19 cellular contexts compared by ENCODE assay signal in the genomic region with DNA sequence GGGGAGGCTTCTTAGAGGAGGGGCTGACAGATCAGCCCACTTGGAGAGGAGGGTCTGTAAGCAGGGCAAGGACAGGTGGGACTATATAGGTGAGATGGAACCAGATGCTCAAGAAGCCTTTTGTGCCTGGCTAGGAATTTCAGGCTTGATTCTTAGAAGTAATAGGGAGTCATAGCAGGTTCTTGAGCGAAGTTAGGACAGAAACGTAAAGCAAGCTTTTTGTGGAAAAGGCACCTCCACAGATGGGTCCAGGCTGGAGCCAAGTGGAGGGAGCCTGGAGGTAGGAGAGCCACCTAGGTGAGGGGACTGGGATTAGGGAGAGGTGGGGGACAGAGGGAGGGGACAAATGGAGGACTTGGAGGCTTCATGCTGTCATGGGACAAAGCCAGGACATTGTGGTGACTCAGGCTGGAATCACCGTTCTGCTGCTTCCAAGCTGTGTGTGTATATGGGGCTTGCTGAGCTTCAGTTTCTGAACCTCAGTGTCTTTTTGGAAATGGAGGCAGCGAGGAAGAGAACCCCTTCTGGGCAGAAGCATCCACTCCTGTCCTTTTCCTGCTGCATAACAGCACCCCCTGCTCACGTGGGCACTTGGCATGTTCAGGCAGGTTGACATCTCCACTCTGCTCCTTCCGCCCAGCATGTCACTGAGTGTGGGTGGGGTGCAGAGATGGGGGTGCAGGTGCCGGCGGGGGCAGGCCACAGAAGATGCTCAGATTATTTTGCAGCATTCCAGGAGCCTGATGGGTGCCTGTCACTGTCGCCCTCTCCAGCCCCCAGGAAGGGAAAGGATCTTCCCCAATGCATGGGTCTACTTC. TPM values are rescaled to one million over a fixed set of nuclear protein-coding genes. Genes with fewer than 3 reads are reported as not detected.
DNase-seq lines count a peak whose midpoint lies in the region; ATAC-seq and TF ChIP-seq lines count a peak whose summit lies in the region.
"Had no signal": no experiment of that assay in that cellular context is flagged by ENCODE, and none has a peak within 500 bp of the region (broad histone marks: within the 10 kb centered on the region; RNA-seq: fewer than 3 reads in every experiment).

No MANE protein-coding gene starts in this region.

- H3K36me3 ChIP-seq in Panc1 (ENCODE audit: control insufficient read depth, insufficient read depth, low read length) = no peaks in the 10 kb centered on the region
- H3K36me3 ChIP-seq: heart left ventricle, lower lobe of right lung, pancreas had no signal

- no peak overlapping the region for H3K4me3 Mint-ChIP-seq in activated CD8-positive, alpha-beta T cell treated with anti-CD3 and anti-CD28 coated beads, Interleukin-2, amount 10 ng/mL, durations not matched to agents 7 days and 5 days
- H3K4me3 Mint-ChIP-seq: CD8-positive, alpha-beta T cell had no signal

- H3K27me3 ChIP-seq in Panc1 (ENCODE audit: control insufficient read depth, insufficient read depth, low read length) = no peaks in the 10 kb centered on the region
- H3K27me3 ChIP-seq: heart left ventricle, pancreas had no signal

- POLR2A ChIA-PET in Panc1 (lab: Charles Lee) = no interaction called here
- POLR2A ChIA-PET in activated CD8-positive, alpha-beta T cell treated with anti-CD3 and anti-CD28 coated beads, Interleukin-2, amount 10 ng/mL, durations not matched to agents 7 days and 5 days (lab: Charles Lee) = interaction anchor here (1.4 kb wide), 1 partner anchor 117 kb away, joined by 3 read pairs; no protein-coding TSS in a partner anchor

- H3K9me3 Mint-ChIP-seq in activated CD8-positive, alpha-beta T cell treated with anti-CD3 and anti-CD28 coated beads, Interleukin-2, amount 10 ng/mL, durations not matched to agents 7 days and 5 days (ENCODE audit: insufficient read depth) = no peaks in the 10 kb centered on the region
- H3K9me3 Mint-ChIP-seq: CD8-positive, alpha-beta T cell had no signal

- H3K4me3 ChIP-seq in Panc1 (ENCODE audit: low read depth in 2 of 2, low read length in 2 of 2) (no peak overlapping the region), fibroblast of mammary gland (ENCODE audit: control insufficient read depth, low read depth, low read length) (no peak overlapping the region)
- H3K4me3 ChIP-seq: heart left ventricle, lower lobe of right lung, pancreas had no signal

- TF ChIP-seq CTCF in Panc1 (IDR thresholded peaks at IDR 0.05) = no peak
- TF ChIP-seq CTCF in fibroblast of mammary gland (conservative IDR thresholded peaks at IDR 0.05; ENCODE audit: control insufficient read depth, insufficient read depth, low read depth, low read length) = no peak

- no peaks in the 10 kb centered on the region for H3K4me1 Mint-ChIP-seq in activated CD8-positive, alpha-beta T cell treated with anti-CD3 and anti-CD28 coated beads, Interleukin-2, amount 10 ng/mL, durations not matched to agents 7 days and 5 days (ENCODE audit: low read depth)

- H3K27me3 Mint-ChIP-seq in activated CD8-positive, alpha-beta T cell treated with anti-CD3 and anti-CD28 coated beads, Interleukin-2, amount 10 ng/mL, durations not matched to agents 7 days and 5 days (ENCODE audit: low read depth) = no peaks in the 10 kb centered on the region

- CTCF ChIA-PET in Panc1 (lab: Charles Lee) = interaction anchor here (0.6 kb wide), 1 partner anchor 22 kb away, joined by 5 read pairs; no protein-coding TSS in a partner anchor
- CTCF ChIA-PET in activated CD8-positive, alpha-beta T cell treated with anti-CD3 and anti-CD28 coated beads, Interleukin-2, amount 10 ng/mL, durations not matched to agents 7 days and 5 days (lab: Charles Lee) = no interaction called here

- no peaks in the 10 kb centered on the region for H3K9me3 ChIP-seq in Panc1 (ENCODE audit: control insufficient read depth, insufficient read depth, low read depth, low read length)
- H3K9me3 ChIP-seq: heart left ventricle, lower lobe of right lung, pancreas had no signal

- ATAC-seq in Panc1 (0 out of 2 replicates have a peak, but pooled peaks have one; percentile 36), HG03159 (IDR thresholded peaks at IDR 0.05; ENCODE audit: unreplicated experiment) (no peak)
- ATAC-seq in activated CD8-positive, alpha-beta T cell treated with anti-CD3 and anti-CD28 coated beads, Interleukin-2, amount 10 ng/mL, durations not matched to agents 7 days and 5 days = no peak
- ATAC-seq: CD8-positive, alpha-beta T cell; sciatic nerve had no signal

- H3K27ac Mint-ChIP-seq in activated CD8-positive, alpha-beta T cell treated with anti-CD3 and anti-CD28 coated beads, Interleukin-2, amount 10 ng/mL, durations not matched to agents 7 days and 5 days = no peak overlapping the region

- in situ Hi-C loops in Panc1 (cut with HindIII; ENCODE audit: low pct_unique_long_range_greater_than_20kb, low sequenced_read_pairs) = no loop called here

- H3K36me3 Mint-ChIP-seq in activated CD8-positive, alpha-beta T cell treated with anti-CD3 and anti-CD28 coated beads, Interleukin-2, amount 10 ng/mL, durations not matched to agents 7 days and 5 days (ENCODE audit: low read depth) = peaks cover 6% of the 10 kb centered on the region
- H3K36me3 Mint-ChIP-seq: CD8-positive, alpha-beta T cell had no signal

- H3K4me1 ChIP-seq in Panc1 (ENCODE audit: control insufficient read depth, insufficient read depth, low read length) = no peaks in the 10 kb centered on the region
- H3K4me1 ChIP-seq: heart left ventricle, pancreas had no signal

- H3K27ac ChIP-seq in Panc1 (ENCODE audit: low read length) = no peak overlapping the region
- H3K27ac ChIP-seq: heart left ventricle, lower lobe of right lung, pancreas had no signal

- no TSS peak for BruUV-seq in Panc1 (replicated peaks; lab: Mats Ljungman, UMichigan)

- intact Hi-C loops in Panc1 (cut with micrococcal nuclease; ENCODE audit: unreplicated experiment) = no loop called here

- DNase-seq in AG20443 (ENCODE audit: low spot score) (peak; percentile 39), ELR (ENCODE audit: low read depth) (peak; percentile 41), Panc1 (ENCODE audit: low read depth, low spot score) (no peak), fibroblast of mammary gland (ENCODE audit: low read depth) (peak; percentile 42), epidermal melanocyte (ENCODE audit: insufficient read length, low spot score) (no peak), C1 segment of cervical spinal cord (lab: John Stamatoyannopoulos, UW) (no peak)
- DNase-seq in activated CD8-positive, alpha-beta T cell treated with anti-CD3 and anti-CD28 coated beads, Interleukin-2, amount 10 ng/mL, durations not matched to agents 7 days and 5 days = no peak
- DNase-seq: activated CD4-positive, alpha-beta T cell treated with anti-CD3 and anti-CD28 coated beads for 4 hours; activated effector memory CD4-positive, alpha-beta T cell treated with anti-CD3 and anti-CD28 coated beads, Interleukin-2, amount 50 U/mL, for 16 hours; CD8-positive, alpha-beta T cell; cerebellar nuclear complex; EL; heart left ventricle; Kasumi-1; lower lobe of right lung; NCI-H446 treated with DMSO at 0.1 percent for 48 hours; pancreas had no signal

RNA-seq across cellular contexts. Expression of a gene that starts 58.0 kb away (rescaled TPM):
- 122 TPM for total RNA-seq in Panc1 (2021; ENCODE audit: unreplicated experiment)
- 119 TPM for polyA plus RNA-seq in Panc1 (2012; ENCODE audit: insufficient read length)
- total RNA-seq in activated CD8-positive, alpha-beta T cell treated with anti-CD3 and anti-CD28 coated beads, Interleukin-2, amount 10 ng/mL, durations not matched to agents 7 days and 5 days = 100 to 1,000 TPM; 275 to 287 TPM

Comparison
In these comparisons a context has a peak if more than half of its experiments do, and no peak if none do; other contexts are left out.
1. DNase-seq: peak in AG20443 (single experiment), ELR (single experiment) and fibroblast of mammary gland (single experiment); none in Panc1 (single experiment), activated CD8-positive, alpha-beta T cell treated with anti-CD3 and anti-CD28 coated beads, Interleukin-2, amount 10 ng/mL, durations not matched to agents 7 days and 5 days (single experiment), epidermal melanocyte (single experiment) and C1 segment of cervical spinal cord (0 of 14).